In the genomic region with DNA sequence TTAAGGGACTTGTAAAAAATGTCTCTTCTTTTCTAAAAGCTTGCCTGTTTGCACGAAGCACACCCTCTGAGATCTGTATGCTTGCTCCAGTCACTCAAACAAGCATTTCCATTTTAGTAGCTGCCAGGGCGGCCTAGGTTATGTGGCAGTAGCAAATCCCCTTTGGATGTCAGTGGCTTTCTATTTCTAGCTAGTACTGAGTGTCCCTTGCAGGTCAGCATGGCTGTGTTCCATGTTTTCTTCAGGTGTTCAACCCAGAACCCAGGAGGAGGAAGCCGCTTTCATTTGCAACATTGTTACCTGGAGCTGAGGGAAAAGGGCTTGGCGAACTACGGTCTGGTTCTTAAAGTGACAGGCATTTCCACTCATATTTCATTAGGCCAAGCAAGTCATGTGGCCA, we compare ENCODE assay signal across 26 cellular contexts. TPM values are rescaled to one million over a fixed set of nuclear protein-coding genes. Genes with fewer than 3 reads are reported as not detected.
"Had no signal": no experiment of that assay in that cellular context is flagged by ENCODE, and none has a peak within 500 bp of the region (broad histone marks: within the 10 kb centered on the region; RNA-seq: fewer than 3 reads in every experiment).

No MANE protein-coding gene starts in this region.

- H3K79me2 ChIP-seq: parathyroid adenoma had no signal

- H3K9ac ChIP-seq: parathyroid adenoma had no signal

- DNase-seq: activated CD4-positive, alpha-beta T cell treated with anti-CD3 and anti-CD28 coated beads for 36 hours; activated CD4-positive, alpha-beta T cell treated with anti-CD3 and anti-CD28 coated beads, Interleukin-2, amount 50 U/mL, for 4 hours; activated CD4-positive, CD25-positive, alpha-beta regulatory T cell; activated naive CD4-positive, alpha-beta T cell; activated T-cell treated with anti-CD3 and anti-CD28 coated beads for 4 hours; activated T-cell treated with anti-CD3 and anti-CD28 coated beads, Interleukin-2, amount 50 U/mL, for 72 hours; cerebellar nuclear complex; colonic mucosa; effector CD8-positive, alpha-beta T cell; esophagus squamous epithelium; glutamatergic neuron; left ventricle myocardium superior; naive thymus-derived CD4-positive, alpha-beta T cell; occipital lobe; stimulated activated CD4-positive, alpha-beta T cell treated with anti-CD3 and anti-CD28 coated beads, Interleukin-15, amount 100 ng/mL, for 24 hours; stimulated activated CD4-positive, alpha-beta T cell treated with anti-CD3 and anti-CD28 coated beads, Interleukin-2, amount 100 ng/mL, for 24 hours; stimulated activated naive B cell treated with anti-CD40 and anti-IgM and Interleukin-4, amounts not matched to agents 10 μg/mL and 1 μg/mL and 100 μg/mL, for 72 hours; T-helper 1 cell; uterus had no signal

- H2AFZ ChIP-seq: parathyroid adenoma had no signal

- H3K4me3 ChIP-seq: colonic mucosa, esophagus squamous epithelium, right atrium auricular region, uterus had no signal

- H3K36me3 Mint-ChIP-seq: activated naive CD4-positive, alpha-beta T cell treated with anti-CD3 and anti-CD28 coated beads, Interleukin-2, amount 50 U/mL, for 72 hours; naive thymus-derived CD4-positive, alpha-beta T cell; stimulated activated naive B cell treated with anti-CD40 and anti-IgM and Interleukin-4, amounts not matched to agents 10 μg/mL and 1 μg/mL and 100 μg/mL, for 72 hours; type B pancreatic cell had no signal

- H3K4me3 Mint-ChIP-seq: activated CD4-positive, alpha-beta T cell treated with anti-CD3 and anti-CD28 coated beads for 36 hours; activated T-cell treated with anti-CD3 and anti-CD28 coated beads, Interleukin-2, amount 50 U/mL, for 72 hours; naive thymus-derived CD4-positive, alpha-beta T cell; neural crest cell; stimulated activated naive B cell treated with anti-CD40 and anti-IgM and Interleukin-4, amounts not matched to agents 10 μg/mL and 1 μg/mL and 100 μg/mL, for 72 hours; T-helper 2 cell treated with Interferon-gamma antibody and Interleukin-4, amounts not matched to agents 5 μg/mL and 100 μg/mL, for 36 hours; type B pancreatic cell had no signal

- H3K27me3 ChIP-seq: colonic mucosa, right atrium auricular region, uterus had no signal

- H3K27ac ChIP-seq: colonic mucosa, epithelial cell of prostate, esophagus squamous epithelium, parathyroid adenoma, right atrium auricular region, uterus had no signal

- ATAC-seq: activated CD4-positive, alpha-beta T cell treated with anti-CD3 and anti-CD28 coated beads for 36 hours; activated naive CD4-positive, alpha-beta T cell treated with anti-CD3 and anti-CD28 coated beads, Interleukin-2, amount 50 U/mL, for 72 hours; activated T-cell treated with anti-CD3 and anti-CD28 coated beads, Interleukin-2, amount 50 U/mL, for 72 hours; left ventricle myocardium superior; naive thymus-derived CD4-positive, alpha-beta T cell; stimulated activated naive B cell treated with anti-CD40 and anti-IgM and Interleukin-4, amounts not matched to agents 10 μg/mL and 1 μg/mL and 100 μg/mL, for 72 hours had no signal

- H3K36me3 ChIP-seq: colonic mucosa, esophagus squamous epithelium, right atrium auricular region, uterus had no signal

- H3K9me3 Mint-ChIP-seq: activated naive CD4-positive, alpha-beta T cell treated with anti-CD3 and anti-CD28 coated beads, Interleukin-2, amount 50 U/mL, for 72 hours; activated T-cell treated with anti-CD3 and anti-CD28 coated beads, Interleukin-2, amount 50 U/mL, for 72 hours; naive thymus-derived CD4-positive, alpha-beta T cell; neural crest cell; stimulated activated naive B cell treated with anti-CD40 and anti-IgM and Interleukin-4, amounts not matched to agents 10 μg/mL and 1 μg/mL and 100 μg/mL, for 72 hours; T-helper 2 cell treated with Interferon-gamma antibody and Interleukin-4, amounts not matched to agents 5 μg/mL and 100 μg/mL, for 36 hours; type B pancreatic cell had no signal

- H3K9me3 ChIP-seq: colonic mucosa, esophagus squamous epithelium, right atrium auricular region, uterus had no signal

- H3K27ac Mint-ChIP-seq: activated CD4-positive, alpha-beta T cell treated with anti-CD3 and anti-CD28 coated beads for 36 hours; activated naive CD4-positive, alpha-beta T cell treated with anti-CD3 and anti-CD28 coated beads, Interleukin-2, amount 50 U/mL, for 72 hours; activated T-cell treated with anti-CD3 and anti-CD28 coated beads, Interleukin-2, amount 50 U/mL, for 72 hours; naive thymus-derived CD4-positive, alpha-beta T cell; stimulated activated naive B cell treated with anti-CD40 and anti-IgM and Interleukin-4, amounts not matched to agents 10 μg/mL and 1 μg/mL and 100 μg/mL, for 72 hours; T-helper 2 cell treated with Interferon-gamma antibody and Interleukin-4, amounts not matched to agents 5 μg/mL and 100 μg/mL, for 36 hours; type B pancreatic cell had no signal

- H3K4me1 ChIP-seq: colonic mucosa had no signal

- H3K4me1 Mint-ChIP-seq: activated CD4-positive, alpha-beta T cell treated with anti-CD3 and anti-CD28 coated beads for 36 hours; naive thymus-derived CD4-positive, alpha-beta T cell; stimulated activated naive B cell treated with anti-CD40 and anti-IgM and Interleukin-4, amounts not matched to agents 10 μg/mL and 1 μg/mL and 100 μg/mL, for 72 hours had no signal

RNA-seq across cellular contexts. Expression of gene FOXL1, which starts 36.4 kb away (rescaled TPM):
- total RNA-seq: activated CD4-positive, alpha-beta T cell treated with anti-CD3 and anti-CD28 coated beads for 36 hours; activated naive CD4-positive, alpha-beta T cell treated with anti-CD3 and anti-CD28 coated beads, Interleukin-2, amount 50 U/mL, for 72 hours; naive thymus-derived CD4-positive, alpha-beta T cell had no signal
- polyA plus RNA-seq: naive thymus-derived CD4-positive, alpha-beta T cell had no signal

RNA-seq across cellular contexts. Expression of gene FOXC2, which starts 48.1 kb away (rescaled TPM):
- total RNA-seq: activated CD4-positive, alpha-beta T cell treated with anti-CD3 and anti-CD28 coated beads for 36 hours; activated naive CD4-positive, alpha-beta T cell treated with anti-CD3 and anti-CD28 coated beads, Interleukin-2, amount 50 U/mL, for 72 hours; activated T-cell treated with anti-CD3 and anti-CD28 coated beads, Interleukin-2, amount 50 U/mL, for 72 hours; naive thymus-derived CD4-positive, alpha-beta T cell; neural crest cell had no signal
- polyA plus RNA-seq: naive thymus-derived CD4-positive, alpha-beta T cell had no signal
